Comparison of ENCODE assay signal across 38 cellular contexts in genomic region chr18:65081786-65082185, GRCh38.
"Had no signal": no experiment of that assay in that cellular context is flagged by ENCODE, and none has a peak within 500 bp of the region (broad histone marks: within the 10 kb centered on the region; RNA-seq: fewer than 3 reads in every experiment).

No MANE protein-coding gene starts in this region.

- H3K4me1 ChIP-seq: adrenal gland, ascending aorta, body of pancreas, breast epithelium had no signal

- H3K9me3 Mint-ChIP-seq: activated naive CD4-positive, alpha-beta T cell treated with anti-CD3 and anti-CD28 coated beads for 36 hours; activated T-helper 1 cell treated with anti-CD3 and anti-CD28 coated beads, Interleukin-12 subunit alpha, Interleukin-12 subunit beta, Interleukin-2, Interleukin-4 antibody, amounts not matched to agents 30 ng/mL and 10 ng/mL and 1 ng/mL, durations not matched to agents 14 hours and 24 hours and 36 hours; activated T-helper 17 cell treated with anti-CD3 and anti-CD28 coated beads, Interleukin-2, amount 50 U/mL, for 72 hours; brain had no signal

- ATAC-seq: activated naive CD4-positive, alpha-beta T cell treated with anti-CD3 and anti-CD28 coated beads, Interleukin-2, amount 50 U/mL, for 72 hours; activated naive CD8-positive, alpha-beta T cell treated with anti-CD3 and anti-CD28 coated beads, Interleukin-2, amount 50 U/mL, for 24 hours; activated T-cell treated with anti-CD3 and anti-CD28 coated beads, Interleukin-2, amount 50 U/mL, for 4 hours; activated T-cell treated with anti-CD3 and anti-CD28 coated beads, Interleukin-2, amount 50 U/mL, for 72 hours; activated T-helper 17 cell treated with anti-CD3 and anti-CD28 coated beads, Interleukin-2, amount 50 U/mL, for 72 hours; body of pancreas had no signal

- H3K36me3 Mint-ChIP-seq: activated naive CD4-positive, alpha-beta T cell treated with anti-CD3 and anti-CD28 coated beads, Interleukin-2, amount 10 ng/mL, durations not matched to agents 7 days and 5 days; activated naive CD4-positive, alpha-beta T cell treated with anti-CD3 and anti-CD28 coated beads, Interleukin-2, amount 50 U/mL, for 24 hours; activated naive CD4-positive, alpha-beta T cell treated with anti-CD3 and anti-CD28 coated beads, Interleukin-2, amount 50 U/mL, for 72 hours; activated naive CD8-positive, alpha-beta T cell; activated naive CD8-positive, alpha-beta T cell treated with anti-CD3 and anti-CD28 coated beads for 36 hours; activated naive CD8-positive, alpha-beta T cell treated with anti-CD3 and anti-CD28 coated beads, Interleukin-2, amount 10 ng/mL, durations not matched to agents 7 days and 5 days; brain had no signal

- H3K4me3 Mint-ChIP-seq: activated naive CD4-positive, alpha-beta T cell treated with anti-CD3 and anti-CD28 coated beads for 36 hours; activated naive CD4-positive, alpha-beta T cell treated with anti-CD3 and anti-CD28 coated beads, Interleukin-2, amount 10 ng/mL, durations not matched to agents 7 days and 5 days; activated naive CD4-positive, alpha-beta T cell treated with anti-CD3 and anti-CD28 coated beads, Interleukin-2, amount 50 U/mL, for 24 hours; activated naive CD8-positive, alpha-beta T cell; activated naive CD8-positive, alpha-beta T cell treated with anti-CD3 and anti-CD28 coated beads for 36 hours; activated naive CD8-positive, alpha-beta T cell treated with anti-CD3 and anti-CD28 coated beads, Interleukin-2, amount 10 ng/mL, durations not matched to agents 7 days and 5 days; activated naive CD8-positive, alpha-beta T cell treated with anti-CD3 and anti-CD28 coated beads, Interleukin-2, amount 50 U/mL, for 24 hours; activated T-cell treated with anti-CD3 and anti-CD28 coated beads, Interleukin-2, amount 50 U/mL, for 24 hours; activated T-cell treated with anti-CD3 and anti-CD28 coated beads, Interleukin-2, amount 50 U/mL, for 4 hours; activated T-cell treated with anti-CD3 and anti-CD28 coated beads, Interleukin-2, amount 50 U/mL, for 72 hours; activated T-helper 1 cell treated with anti-CD3 and anti-CD28 coated beads, Interleukin-12 subunit alpha, Interleukin-12 subunit beta, Interleukin-2, Interleukin-4 antibody, amounts not matched to agents 30 ng/mL and 10 ng/mL and 1 ng/mL, durations not matched to agents 14 hours and 24 hours and 36 hours; activated T-helper 17 cell treated with anti-CD3 and anti-CD28 coated beads, Interleukin-2, amount 50 U/mL, for 72 hours; brain; central memory CD8-positive, alpha-beta T cell had no signal

- H3K27me3 ChIP-seq: adrenal gland, ascending aorta, body of pancreas, brain microvascular endothelial cell, breast epithelium, cardiac muscle cell had no signal

- H3K4me3 ChIP-seq: adrenal gland, ascending aorta, body of pancreas, breast epithelium, cardiac muscle cell had no signal

- H3K36me3 ChIP-seq: adrenal gland, ascending aorta, brain microvascular endothelial cell, breast epithelium, cardiac muscle cell had no signal

- H3K4me1 Mint-ChIP-seq: activated naive CD4-positive, alpha-beta T cell treated with anti-CD3 and anti-CD28 coated beads, Interleukin-2, amount 10 ng/mL, durations not matched to agents 7 days and 5 days; activated naive CD4-positive, alpha-beta T cell treated with anti-CD3 and anti-CD28 coated beads, Interleukin-2, amount 50 U/mL, for 24 hours; activated naive CD8-positive, alpha-beta T cell treated with anti-CD3 and anti-CD28 coated beads for 36 hours; activated naive CD8-positive, alpha-beta T cell treated with anti-CD3 and anti-CD28 coated beads, Interleukin-2, amount 10 ng/mL, durations not matched to agents 7 days and 5 days; activated naive CD8-positive, alpha-beta T cell treated with anti-CD3 and anti-CD28 coated beads, Interleukin-2, amount 50 U/mL, for 24 hours; activated T-helper 17 cell treated with anti-CD3 and anti-CD28 coated beads, Interleukin-2, amount 50 U/mL, for 72 hours; brain; central memory CD8-positive, alpha-beta T cell had no signal

- H3K27ac Mint-ChIP-seq: activated naive CD4-positive, alpha-beta T cell treated with anti-CD3 and anti-CD28 coated beads for 36 hours; activated naive CD4-positive, alpha-beta T cell treated with anti-CD3 and anti-CD28 coated beads, Interleukin-2, amount 10 ng/mL, durations not matched to agents 7 days and 5 days; activated naive CD4-positive, alpha-beta T cell treated with anti-CD3 and anti-CD28 coated beads, Interleukin-2, amount 50 U/mL, for 24 hours; activated naive CD4-positive, alpha-beta T cell treated with anti-CD3 and anti-CD28 coated beads, Interleukin-2, amount 50 U/mL, for 72 hours; activated naive CD8-positive, alpha-beta T cell; activated naive CD8-positive, alpha-beta T cell treated with anti-CD3 and anti-CD28 coated beads for 36 hours; activated naive CD8-positive, alpha-beta T cell treated with anti-CD3 and anti-CD28 coated beads, Interleukin-2, amount 10 ng/mL, durations not matched to agents 7 days and 5 days; activated naive CD8-positive, alpha-beta T cell treated with anti-CD3 and anti-CD28 coated beads, Interleukin-2, amount 50 U/mL, for 24 hours; activated T-cell treated with anti-CD3 and anti-CD28 coated beads, Interleukin-2, amount 50 U/mL, for 24 hours; activated T-cell treated with anti-CD3 and anti-CD28 coated beads, Interleukin-2, amount 50 U/mL, for 72 hours; activated T-helper 1 cell treated with anti-CD3 and anti-CD28 coated beads, Interleukin-12 subunit alpha, Interleukin-12 subunit beta, Interleukin-2, Interleukin-4 antibody, amounts not matched to agents 30 ng/mL and 10 ng/mL and 1 ng/mL, durations not matched to agents 14 hours and 24 hours and 36 hours; activated T-helper 17 cell treated with anti-CD3 and anti-CD28 coated beads, Interleukin-2, amount 50 U/mL, for 72 hours; activated T-helper 2 cell treated with anti-CD3 and anti-CD28 coated beads, Interferon-gamma antibody, Interleukin-2, Interleukin-4, amounts not matched to agents 10 μg/mL and 5 μg/mL and 100 μg/mL, durations not matched to agents 14 hours and 24 hours and 36 hours; brain had no signal

- H3K27me3 Mint-ChIP-seq: activated naive CD4-positive, alpha-beta T cell treated with anti-CD3 and anti-CD28 coated beads, Interleukin-2, amount 10 ng/mL, durations not matched to agents 7 days and 5 days; activated naive CD4-positive, alpha-beta T cell treated with anti-CD3 and anti-CD28 coated beads, Interleukin-2, amount 50 U/mL, for 24 hours; activated naive CD8-positive, alpha-beta T cell; activated naive CD8-positive, alpha-beta T cell treated with anti-CD3 and anti-CD28 coated beads for 36 hours; activated naive CD8-positive, alpha-beta T cell treated with anti-CD3 and anti-CD28 coated beads, Interleukin-2, amount 10 ng/mL, durations not matched to agents 7 days and 5 days; activated naive CD8-positive, alpha-beta T cell treated with anti-CD3 and anti-CD28 coated beads, Interleukin-2, amount 50 U/mL, for 24 hours; activated T-cell treated with anti-CD3 and anti-CD28 coated beads, Interleukin-2, amount 50 U/mL, for 24 hours; activated T-helper 17 cell treated with anti-CD3 and anti-CD28 coated beads, Interleukin-2, amount 50 U/mL, for 72 hours; brain; central memory CD8-positive, alpha-beta T cell had no signal

- H3K27ac ChIP-seq: adrenal gland, ascending aorta, body of pancreas, brain microvascular endothelial cell, breast epithelium, cardiac muscle cell had no signal

- DNase-seq: activated effector memory CD4-positive, alpha-beta T cell treated with anti-CD3 and anti-CD28 coated beads, Interleukin-2, amount 50 U/mL, for 16 hours; activated effector memory CD4-positive, alpha-beta T cell treated with Interleukin-2 at 50 U/mL for 16 hours; activated gamma-delta T cell; activated gamma-delta T cell treated with Interleukin-2 at 50 U/mL for 16 hours; activated naive CD4-positive, alpha-beta T cell; activated naive CD4-positive, alpha-beta T cell treated with anti-CD3 and anti-CD28 coated beads for 36 hours; activated naive CD4-positive, alpha-beta T cell treated with anti-CD3 and anti-CD28 coated beads, Interleukin-2, amount 10 ng/mL, durations not matched to agents 7 days and 5 days; activated naive CD4-positive, alpha-beta T cell treated with anti-CD3 and anti-CD28 coated beads, Interleukin-2, amount 50 U/mL, for 16 hours; activated naive CD4-positive, alpha-beta T cell treated with Interleukin-2 at 50 U/mL for 16 hours; activated naive CD8-positive, alpha-beta T cell treated with anti-CD3 and anti-CD28 coated beads for 36 hours; activated naive CD8-positive, alpha-beta T cell treated with anti-CD3 and anti-CD28 coated beads, Interleukin-2, amount 10 ng/mL, durations not matched to agents 7 days and 5 days; activated naive CD8-positive, alpha-beta T cell treated with anti-CD3 and anti-CD28 coated beads, Interleukin-2, amount 50 U/mL, for 24 hours; activated T-cell treated with anti-CD3 and anti-CD28 coated beads, Interleukin-2, amount 50 U/mL, for 1 hour; activated T-cell treated with anti-CD3 and anti-CD28 coated beads, Interleukin-2, amount 50 U/mL, for 24 hours; activated T-cell treated with anti-CD3 and anti-CD28 coated beads, Interleukin-2, amount 50 U/mL, for 4 hours; activated T-cell treated with anti-CD3 and anti-CD28 coated beads, Interleukin-2, amount 50 U/mL, for 48 hours; activated T-cell treated with anti-CD3 and anti-CD28 coated beads, Interleukin-2, amount 50 U/mL, for 72 hours; adrenal gland; amniotic stem cell; amygdala; anterior cingulate cortex; aorta; body of pancreas; brain microvascular endothelial cell; caudate nucleus; central memory CD4-positive, alpha-beta T cell; cerebellar nuclear complex had no signal

- H3K9me3 ChIP-seq: adrenal gland, ascending aorta, body of pancreas, breast epithelium had no signal
